ENCODE assay signal across 14 cellular contexts in genomic region chr7:121076350-121077164, GRCh38.
DNase-seq lines count a peak whose midpoint lies in the region; ATAC-seq and TF ChIP-seq lines count a peak whose summit lies in the region.
"Had no signal": no experiment of that assay in that cellular context is flagged by ENCODE, and none has a peak within 500 bp of the region (broad histone marks: within the 10 kb centered on the region; RNA-seq: fewer than 3 reads in every experiment).

No MANE protein-coding gene starts in this region.

- no peak overlapping the region for H2AFZ ChIP-seq in hepatocyte

- peak; percentile 46 for DNase-seq in AG08396 (ENCODE audit: low spot score)
- DNase-seq in adipocyte (ENCODE audit: low read depth), result peak; percentile 54
- DNase-seq in hepatocyte (ENCODE audit: low spot score), result peak; percentile 13
- no peak for DNase-seq in NCI-H2107 (lab: John Stamatoyannopoulos, UW)
- DNase-seq: activated T-cell treated with anti-CD3 and anti-CD28 coated beads for 4 hours, cerebellar nuclear complex, KG1, nucleus accumbens, uterus had no signal

- H3K9me3 Mint-ChIP-seq in stimulated activated memory B cell treated with anti-CD40 and anti-IgM and Interleukin-4, amounts not matched to agents 10 μg/mL and 1 μg/mL and 100 μg/mL, for 72 hours, result no peaks in the 10 kb centered on the region

- H4K20me1 ChIP-seq in hepatocyte (ENCODE audit: insufficient read depth, poor library complexity, severe bottlenecking), result no peaks in the 10 kb centered on the region

- ATAC-seq in HG03432 (IDR thresholded peaks at IDR 0.05; ENCODE audit: unreplicated experiment), result peak; percentile 61
- no peak for ATAC-seq in GM21529 (IDR thresholded peaks at IDR 0.05; ENCODE audit: unreplicated experiment)
- ATAC-seq in stimulated activated memory B cell treated with anti-CD40 and anti-IgM and Interleukin-4, amounts not matched to agents 10 μg/mL and 1 μg/mL and 100 μg/mL, for 72 hours, result no peak
- ATAC-seq in HG02973 (IDR thresholded peaks at IDR 0.05; ENCODE audit: unreplicated experiment), result no peak

- no peak overlapping the region for H3K9ac ChIP-seq in adipocyte (ENCODE audit: low read length)

- H3K4me3 Mint-ChIP-seq in stimulated activated memory B cell treated with anti-CD40 and anti-IgM and Interleukin-4, amounts not matched to agents 10 μg/mL and 1 μg/mL and 100 μg/mL, for 72 hours, result no peak overlapping the region
- H3K4me3 Mint-ChIP-seq: B cell had no signal

- no peaks in the 10 kb centered on the region for H3K9me3 ChIP-seq in adipocyte (ENCODE audit: control insufficient read depth, low read length)
- H3K9me3 ChIP-seq in hepatocyte (ENCODE audit: low read depth), result no peaks in the 10 kb centered on the region
- H3K9me3 ChIP-seq: uterus had no signal

- H3K79me2 ChIP-seq in hepatocyte, result no peaks in the 10 kb centered on the region

- no peaks in the 10 kb centered on the region for H3K9me2 ChIP-seq in hepatocyte (replicated peaks; ENCODE audit: insufficient read depth)

- TF ChIP-seq CTCF in hepatocyte (IDR thresholded peaks at IDR 0.05; ENCODE audit: poor library complexity), result no peak

- no peak overlapping the region for H3K4me2 ChIP-seq in hepatocyte

- H3K36me3 ChIP-seq in adipocyte (ENCODE audit: control insufficient read depth, insufficient read depth, low read length, severe bottlenecking), result no peaks in the 10 kb centered on the region
- no peaks in the 10 kb centered on the region for H3K36me3 ChIP-seq in hepatocyte (replicated peaks; ENCODE audit: insufficient read depth, low read depth)
- H3K36me3 ChIP-seq: uterus had no signal

- peaks cover 9% of the 10 kb centered on the region for H3K27me3 Mint-ChIP-seq in stimulated activated memory B cell treated with anti-CD40 and anti-IgM and Interleukin-4, amounts not matched to agents 10 μg/mL and 1 μg/mL and 100 μg/mL, for 72 hours

- no peak overlapping the region for H3K27ac ChIP-seq in hepatocyte

- H3K4me3 ChIP-seq in adipocyte (ENCODE audit: low read length) (peak overlapping the region; percentile 51), hepatocyte (no peak overlapping the region)
- H3K4me3 ChIP-seq: uterus had no signal

- H3K27ac Mint-ChIP-seq in stimulated activated memory B cell treated with anti-CD40 and anti-IgM and Interleukin-4, amounts not matched to agents 10 μg/mL and 1 μg/mL and 100 μg/mL, for 72 hours, result no peak overlapping the region
- H3K27ac Mint-ChIP-seq: B cell had no signal

- peaks cover 54% of the 10 kb centered on the region for H3K4me1 ChIP-seq in adipocyte (ENCODE audit: control insufficient read depth, insufficient read depth, low read length)
- H3K4me1 ChIP-seq in hepatocyte (ENCODE audit: insufficient read depth), result no peaks in the 10 kb centered on the region

- H3K27me3 ChIP-seq in adipocyte (replicated peaks; ENCODE audit: control insufficient read depth, insufficient read depth, low read length) (no peaks in the 10 kb centered on the region), hepatocyte (no peaks in the 10 kb centered on the region)
- H3K27me3 ChIP-seq: uterus had no signal

- WGBS in hepatocyte (ENCODE audit: low lambda C conversion rate, missing lambda C conversion rate), result 78% methylated on average over 3 of the region's 3 CpGs

- no peaks in the 10 kb centered on the region for H3K36me3 Mint-ChIP-seq in stimulated activated memory B cell treated with anti-CD40 and anti-IgM and Interleukin-4, amounts not matched to agents 10 μg/mL and 1 μg/mL and 100 μg/mL, for 72 hours

- peaks cover 15% of the 10 kb centered on the region for H3K4me1 Mint-ChIP-seq in stimulated activated memory B cell treated with anti-CD40 and anti-IgM and Interleukin-4, amounts not matched to agents 10 μg/mL and 1 μg/mL and 100 μg/mL, for 72 hours
